Comparison of ENCODE assay signal across 7 cellular contexts in the genomic region with DNA sequence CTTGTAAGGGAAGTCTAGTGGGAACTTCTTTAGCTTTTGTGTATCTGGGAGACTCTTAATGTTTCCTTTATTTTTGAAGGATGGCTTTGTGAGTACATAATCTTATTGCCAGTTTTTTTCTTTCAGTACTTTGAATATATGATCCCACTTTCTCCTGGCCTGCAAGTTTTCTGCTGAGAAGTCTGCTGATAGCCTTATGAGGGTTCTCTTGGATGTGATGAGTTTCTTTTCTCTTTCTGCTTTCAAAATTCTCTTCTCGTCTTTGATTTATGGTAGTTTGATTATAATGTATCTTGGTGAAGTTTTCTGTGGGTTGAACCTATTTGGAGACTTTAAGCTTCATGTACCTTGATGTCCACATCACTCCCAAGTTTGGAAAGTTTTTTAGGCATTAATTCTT. TPM values are rescaled to one million over a fixed set of nuclear protein-coding genes. Genes with fewer than 3 reads are reported as not detected.
"Had no signal": no experiment of that assay in that cellular context is flagged by ENCODE, and none has a peak within 500 bp of the region (broad histone marks: within the 10 kb centered on the region; RNA-seq: fewer than 3 reads in every experiment).

No MANE protein-coding gene starts in this region.

- DNase-seq: GDM1, GF-D8 had no signal

- FAIRE-seq: G401.6, GM12891, GM12892, GM19239 had no signal

RNA-seq across cellular contexts. Expression of a gene that starts 35.0 kb away (rescaled TPM):
- total RNA-seq: G401 had no signal
